In genomic region chr16:70331588-70332358, GRCh38 we compare ENCODE assay signal across 10 cellular contexts. TPM values are rescaled to one million over a fixed set of nuclear protein-coding genes. Genes with fewer than 3 reads are reported as not detected.
DNase-seq lines count a peak whose midpoint lies in the region; ATAC-seq and TF ChIP-seq lines count a peak whose summit lies in the region.
"Had no signal": no experiment of that assay in that cellular context is flagged by ENCODE, and none has a peak within 500 bp of the region (broad histone marks: within the 10 kb centered on the region; RNA-seq: fewer than 3 reads in every experiment).

No MANE protein-coding gene starts in this region.

- H3F3A ChIP-seq in MM.1S (ENCODE audit: insufficient read depth, low read length) = no peaks in the 10 kb centered on the region

- ATAC-seq in DND-41 (ENCODE audit: insufficient read depth, low read depth) (peak; percentile 80), HG03457 (IDR thresholded peaks at IDR 0.05; ENCODE audit: unreplicated experiment) (no peak), GM18511 (IDR thresholded peaks at IDR 0.05; ENCODE audit: unreplicated experiment) (no peak), HG03432 (IDR thresholded peaks at IDR 0.05; ENCODE audit: unreplicated experiment) (no peak)

- H3K27ac Mint-ChIP-seq in nephron progenitor cell = no peak overlapping the region
- peak overlapping the region in 3 of 8 donors; percentile 23 to 75 (median 61) for H3K27ac Mint-ChIP-seq in CD8-positive, alpha-beta memory T cell

- peaks cover 52% of the 10 kb centered on the region for H3K36me3 Mint-ChIP-seq in nephron progenitor cell (ENCODE audit: low read depth)
- peaks cover 8 to 57% (median 17%) of the 10 kb centered on the region in 3 donors for H3K36me3 Mint-ChIP-seq in CD8-positive, alpha-beta memory T cell

- no peaks in the 10 kb centered on the region for H3K27me3 Mint-ChIP-seq in nephron progenitor cell (ENCODE audit: low read depth, poor library complexity)
- no peaks in the 10 kb centered on the region for H3K27me3 Mint-ChIP-seq in CD8-positive, alpha-beta memory T cell
- H3K27me3 Mint-ChIP-seq: naive B cell had no signal

- peak; percentile 64 for TF ChIP-seq CTCF in DND-41 (IDR thresholded peaks at IDR 0.05; ENCODE audit: borderline replicate concordance, extremely low read depth, low read length, poor library complexity, severe bottlenecking)
- TF ChIP-seq CTCF in MM.1S (IDR thresholded peaks at IDR 0.05; ENCODE audit: low read length) = peak; percentile 44
- TF ChIP-seq CTCF in nephron progenitor cell (IDR thresholded peaks at IDR 0.05) = peak; percentile 40

- H4K20me1 ChIP-seq in DND-41 (ENCODE audit: insufficient read depth, low read length) (no peaks in the 10 kb centered on the region), MM.1S (ENCODE audit: insufficient read depth, low read length) (no peaks in the 10 kb centered on the region)

- H3K4me3 Mint-ChIP-seq in nephron progenitor cell = no peak overlapping the region
- no peak overlapping the region for H3K4me3 Mint-ChIP-seq in CD8-positive, alpha-beta memory T cell
- H3K4me3 Mint-ChIP-seq: naive B cell had no signal

- no peaks in the 10 kb centered on the region for H3K27me3 ChIP-seq in DND-41 (ENCODE audit: insufficient read depth, low read length, poor library complexity)
- no peaks in the 10 kb centered on the region for H3K27me3 ChIP-seq in MM.1S (replicated peaks; ENCODE audit: insufficient read depth, low read length)
- H3K27me3 ChIP-seq in CD8-positive, alpha-beta memory T cell (ENCODE audit: insufficient read depth, low read length, poor library complexity, severe bottlenecking) = no peaks in the 10 kb centered on the region

- H3K4me2 ChIP-seq in DND-41 (ENCODE audit: insufficient read depth, low read length) = no peak overlapping the region
- H3K4me2 ChIP-seq in MM.1S (ENCODE audit: low read depth, low read length) = no peak overlapping the region

- no peaks in the 10 kb centered on the region for H3K9me3 ChIP-seq in DND-41 (ENCODE audit: insufficient read depth, low read length, severe bottlenecking)
- H3K9me3 ChIP-seq in MM.1S (replicated peaks; ENCODE audit: insufficient read depth, low read length) = no peaks in the 10 kb centered on the region
- no peaks in the 10 kb centered on the region for H3K9me3 ChIP-seq in CD8-positive, alpha-beta memory T cell (ENCODE audit: low read length)

- H3K4me1 ChIP-seq in DND-41 (ENCODE audit: insufficient read depth, low read length) (no peaks in the 10 kb centered on the region), MM.1S (ENCODE audit: low read length) (no peaks in the 10 kb centered on the region)
- no peaks in the 10 kb centered on the region for H3K4me1 ChIP-seq in CD8-positive, alpha-beta memory T cell (ENCODE audit: insufficient read depth, low read length)

- H3K79me2 ChIP-seq in DND-41 (ENCODE audit: insufficient read depth, low read length) = no peaks in the 10 kb centered on the region
- H3K79me2 ChIP-seq in MM.1S (ENCODE audit: low read length) = no peaks in the 10 kb centered on the region

- H2AFZ ChIP-seq in DND-41 (ENCODE audit: low read depth, low read length) = no peak overlapping the region
- no peak overlapping the region for H2AFZ ChIP-seq in MM.1S (ENCODE audit: low read length)

- peak; percentile 38 for DNase-seq in DND-41
- no peak for DNase-seq in MM.1S
- peak; percentile 38 for DNase-seq in dermis blood vessel endothelial cell
- peak; percentile 5 for DNase-seq in nephron progenitor cell
- DNase-seq in CD8-positive, alpha-beta memory T cell = no peak
- DNase-seq: naive B cell had no signal

- H3K9me2 ChIP-seq in MM.1S (replicated peaks; ENCODE audit: insufficient read depth, low read length) = no peaks in the 10 kb centered on the region

- no peaks in the 10 kb centered on the region for H3K4me1 Mint-ChIP-seq in nephron progenitor cell
- no peaks in the 10 kb centered on the region for H3K4me1 Mint-ChIP-seq in CD8-positive, alpha-beta memory T cell
- H3K4me1 Mint-ChIP-seq: naive B cell had no signal

- H3K4me3 ChIP-seq in DND-41 (ENCODE audit: low read depth in 1 of 2, low read length in 2 of 2) = no peak overlapping the region
- H3K4me3 ChIP-seq in MM.1S (ENCODE audit: low read length) = no peak overlapping the region
- H3K4me3 ChIP-seq in CD8-positive, alpha-beta memory T cell (ENCODE audit: low read length) = no peak overlapping the region

- no peak overlapping the region for H3K9ac ChIP-seq in DND-41 (ENCODE audit: low read depth, low read length)
- no peak overlapping the region for H3K9ac ChIP-seq in MM.1S (ENCODE audit: low read length)

- CTCF ChIA-PET in CD8-positive, alpha-beta memory T cell (lab: Charles Lee) = interaction anchor here (0.9 kb wide), 1 partner anchor 43 kb away, joined by 3 read pairs; no protein-coding TSS in a partner anchor

- no peak overlapping the region for H3K27ac ChIP-seq in DND-41 (ENCODE audit: low read length)
- H3K27ac ChIP-seq in MM.1S (ENCODE audit: low read length) = no peak overlapping the region
- no peak overlapping the region for H3K27ac ChIP-seq in CD8-positive, alpha-beta memory T cell (ENCODE audit: low read depth, low read length)
- H3K27ac ChIP-seq: HL-60 had no signal

- POLR2A ChIA-PET in CD8-positive, alpha-beta memory T cell (lab: Charles Lee) = interaction anchor here (0.7 kb wide), 1 partner anchor 16 kb away, joined by 3 read pairs; no protein-coding TSS in a partner anchor

- H3K9me3 Mint-ChIP-seq in nephron progenitor cell = no peaks in the 10 kb centered on the region
- H3K9me3 Mint-ChIP-seq in CD8-positive, alpha-beta memory T cell = no peaks in the 10 kb centered on the region
- H3K9me3 Mint-ChIP-seq: naive B cell had no signal

- H3K36me3 ChIP-seq in DND-41 (ENCODE audit: insufficient read depth, low read length) (peaks cover 3% of the 10 kb centered on the region; the same call in 1 of the 2 replicates), MM.1S (replicated peaks; ENCODE audit: insufficient read depth, low read length) (no peaks in the 10 kb centered on the region)
- H3K36me3 ChIP-seq in CD8-positive, alpha-beta memory T cell (ENCODE audit: insufficient read depth, low read length) = peaks cover 18% of the 10 kb centered on the region

RNA-seq across cellular contexts. Expression of gene DDX19A, which starts 14.9 kb away (rescaled TPM):
- total RNA-seq in dermis blood vessel endothelial cell = 40.2 and 50.5 TPM in 2 replicates
- total RNA-seq in CD8-positive, alpha-beta memory T cell = 10 to 100 TPM; 73.6 to 76.1 TPM
- polyA plus RNA-seq in CD8-positive, alpha-beta memory T cell = 45.3 TPM

RNA-seq across cellular contexts. Expression of gene DDX19B, which starts 32.8 kb away (rescaled TPM):
- total RNA-seq in dermis blood vessel endothelial cell = 24.0 and 32.6 TPM in 2 replicates
- 10 to 100 TPM; 36.0 to 38.8 TPM for total RNA-seq in CD8-positive, alpha-beta memory T cell
- polyA plus RNA-seq in CD8-positive, alpha-beta memory T cell = 52.9 TPM

RNA-seq across cellular contexts. Expression of gene AARS1, which starts 42.5 kb away (rescaled TPM):
- 111 and 152 TPM in 2 replicates for total RNA-seq in dermis blood vessel endothelial cell
- 100 to 1,000 TPM; 135 to 136 TPM for total RNA-seq in CD8-positive, alpha-beta memory T cell
- 38.6 TPM for polyA plus RNA-seq in CD8-positive, alpha-beta memory T cell

Comparison
In these comparisons a context has a peak if more than half of its experiments do, and no peak if none do; other contexts are left out.
1. DNase-seq: peak in DND-41 (single experiment), dermis blood vessel endothelial cell (single experiment) and nephron progenitor cell (single experiment); none in MM.1S (single experiment) and CD8-positive, alpha-beta memory T cell (0 of 5).
2. Peak in every context shown above with its lines, with median percentiles within 50 percentile points of each other: CTCF ChIP-seq.